9 cellular contexts compared by ENCODE assay signal in the genomic region with DNA sequence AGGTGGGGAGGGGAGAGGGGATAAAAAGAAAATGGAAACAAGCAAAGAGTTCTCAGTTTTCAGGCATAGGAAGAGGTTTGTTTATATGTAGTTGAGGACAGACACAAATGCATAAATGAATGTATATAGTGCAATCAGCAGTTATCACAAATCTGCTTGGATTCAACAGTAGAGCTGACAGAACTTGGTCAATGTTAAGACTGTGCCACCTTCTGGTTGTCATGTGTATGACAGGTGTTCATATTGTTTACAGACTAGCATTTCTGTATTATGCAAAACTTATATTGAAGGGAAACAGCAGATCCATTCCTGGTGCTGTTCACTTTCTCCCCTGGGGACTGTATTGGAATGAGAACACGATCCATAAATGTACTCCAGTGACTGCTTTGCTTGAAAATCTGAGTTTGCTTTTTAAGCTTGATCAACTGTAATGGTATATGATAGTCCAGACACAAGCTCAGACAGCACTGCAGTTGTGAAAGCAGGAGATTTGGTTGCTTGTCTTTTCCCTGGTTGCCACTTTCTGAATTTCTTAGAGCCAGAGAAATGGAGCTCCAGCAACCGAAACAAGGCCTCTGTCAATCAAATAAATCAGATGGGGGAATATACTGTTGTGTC.
DNase-seq lines count a peak whose midpoint lies in the region; ATAC-seq and TF ChIP-seq lines count a peak whose summit lies in the region.
"Had no signal": no experiment of that assay in that cellular context is flagged by ENCODE, and none has a peak within 500 bp of the region (broad histone marks: within the 10 kb centered on the region; RNA-seq: fewer than 3 reads in every experiment).

No MANE protein-coding gene starts in this region.

- no peaks in the 10 kb centered on the region for H3K36me3 ChIP-seq in OCI-LY7 (ENCODE audit: insufficient read depth, low read length)

- H3K9me3 Mint-ChIP-seq in brain = no peaks in the 10 kb centered on the region
- H3K9me3 Mint-ChIP-seq in stimulated activated effector memory CD8-positive, alpha-beta T cell treated with anti-CD3 and anti-CD28 coated beads, Interleukin-12 subunit alpha, Interleukin-12 subunit beta, amount 100 ng/mL, for 72 hours = no peaks in the 10 kb centered on the region

- H3K4me1 ChIP-seq in OCI-LY7 (ENCODE audit: insufficient read depth, low read length, poor library complexity, severe bottlenecking) = no peaks in the 10 kb centered on the region

- H4K20me1 ChIP-seq in OCI-LY7 (ENCODE audit: insufficient read depth, low read length) = no peaks in the 10 kb centered on the region

- H3K27ac Mint-ChIP-seq in brain = no peak overlapping the region
- no peak overlapping the region for H3K27ac Mint-ChIP-seq in stimulated activated effector memory CD8-positive, alpha-beta T cell treated with anti-CD3 and anti-CD28 coated beads, Interleukin-12 subunit alpha, Interleukin-12 subunit beta, amount 100 ng/mL, for 72 hours

- no TSS peak for BruUV-seq in OCI-LY7 (replicated peaks; lab: Mats Ljungman, UMichigan)

- no peaks in the 10 kb centered on the region for H3K9me3 ChIP-seq in OCI-LY7 (ENCODE audit: low read length)

- CTCF ChIA-PET in OCI-LY7 (lab: Charles Lee; ENCODE audit: unreplicated experiment) = interaction anchor here (0.5 kb wide), 1 partner anchor 697 kb away, joined by 3 read pairs; no protein-coding TSS in a partner anchor

- intact Hi-C loops in OCI-LY7 (cut with micrococcal nuclease; ENCODE audit: unreplicated experiment) = loop anchor here (1.0 to 2.0 kb wide), 2 partner anchors 737 to 842 kb away; no protein-coding TSS in a partner anchor

- no peaks in the 10 kb centered on the region for H3K79me2 ChIP-seq in OCI-LY7 (ENCODE audit: insufficient read depth, low read depth, low read length)

- no peak overlapping the region for H3K27ac ChIP-seq in OCI-LY7 (ENCODE audit: low read depth, low read length, poor library complexity, severe bottlenecking)

- peak; percentile 6 for DNase-seq in stimulated activated CD4-positive, alpha-beta T cell treated with anti-CD3 and anti-CD28 coated beads, Interleukin-12 subunit alpha, Interleukin-12 subunit beta, amount 100 ng/mL, for 4 hours
- no peak for DNase-seq in stimulated activated CD4-positive, alpha-beta T cell treated with anti-CD3 and anti-CD28 coated beads, Interleukin-4, amount 100 ng/mL, for 1 hour
- peak; percentile 19 for DNase-seq in HS-5 (ENCODE audit: low read depth)
- peak; percentile 66 for DNase-seq in OCI-LY7 (ENCODE audit: low spot score)
- DNase-seq in kidney glomerular epithelial cell (lab: John Stamatoyannopoulos, UW) = peak; percentile 57
- DNase-seq in stimulated activated effector memory CD8-positive, alpha-beta T cell treated with anti-CD3 and anti-CD28 coated beads, Interleukin-12 subunit alpha, Interleukin-12 subunit beta, amount 100 ng/mL, for 72 hours (ENCODE audit: low spot score in 2 of 2) = peak; percentile 14 to 57
- DNase-seq: right cardiac atrium had no signal

- no peaks in the 10 kb centered on the region for H3K36me3 Mint-ChIP-seq in brain
- H3K36me3 Mint-ChIP-seq in stimulated activated effector memory CD8-positive, alpha-beta T cell treated with anti-CD3 and anti-CD28 coated beads, Interleukin-12 subunit alpha, Interleukin-12 subunit beta, amount 100 ng/mL, for 72 hours = no peaks in the 10 kb centered on the region

- no peak overlapping the region for H3K4me3 ChIP-seq in OCI-LY7 (ENCODE audit: low read depth, low read length, poor library complexity, severe bottlenecking)

- peaks cover 13% of the 10 kb centered on the region for H3K4me1 Mint-ChIP-seq in brain
- no peaks in the 10 kb centered on the region for H3K4me1 Mint-ChIP-seq in stimulated activated effector memory CD8-positive, alpha-beta T cell treated with anti-CD3 and anti-CD28 coated beads, Interleukin-12 subunit alpha, Interleukin-12 subunit beta, amount 100 ng/mL, for 72 hours

- ATAC-seq in GM21619 (IDR thresholded peaks at IDR 0.05; ENCODE audit: unreplicated experiment) = peak; percentile 96
- peak; percentile 79 for ATAC-seq in stimulated activated effector memory CD8-positive, alpha-beta T cell treated with anti-CD3 and anti-CD28 coated beads, Interleukin-12 subunit alpha, Interleukin-12 subunit beta, amount 100 ng/mL, for 72 hours

- H3K27me3 Mint-ChIP-seq in brain = peaks cover 28% of the 10 kb centered on the region

- H2AFZ ChIP-seq in OCI-LY7 (ENCODE audit: low read length) = no peak overlapping the region

- POLR2A ChIA-PET in OCI-LY7 (lab: Charles Lee) = interaction anchor here (0.6 to 0.9 kb wide), 2 partner anchors 9 to 325 kb away, joined by 3 to 4 read pairs; no protein-coding TSS in a partner anchor

- no peak overlapping the region for H3K4me2 ChIP-seq in OCI-LY7 (ENCODE audit: low read length)

- H3K4me3 Mint-ChIP-seq in brain = no peak overlapping the region
- H3K4me3 Mint-ChIP-seq in stimulated activated effector memory CD8-positive, alpha-beta T cell treated with anti-CD3 and anti-CD28 coated beads, Interleukin-12 subunit alpha, Interleukin-12 subunit beta, amount 100 ng/mL, for 72 hours = no peak overlapping the region

- no peaks in the 10 kb centered on the region for H3K9me2 ChIP-seq in OCI-LY7 (ENCODE audit: insufficient read depth, low read length)

- TF ChIP-seq CTCF in OCI-LY7 (conservative IDR thresholded peaks at IDR 0.05; ENCODE audit: low read length) (peak; percentile 88), brain (conservative IDR thresholded peaks at IDR 0.05) (peak; percentile 76 to 91)
